13 cellular contexts compared by ENCODE assay signal in the genomic region with DNA sequence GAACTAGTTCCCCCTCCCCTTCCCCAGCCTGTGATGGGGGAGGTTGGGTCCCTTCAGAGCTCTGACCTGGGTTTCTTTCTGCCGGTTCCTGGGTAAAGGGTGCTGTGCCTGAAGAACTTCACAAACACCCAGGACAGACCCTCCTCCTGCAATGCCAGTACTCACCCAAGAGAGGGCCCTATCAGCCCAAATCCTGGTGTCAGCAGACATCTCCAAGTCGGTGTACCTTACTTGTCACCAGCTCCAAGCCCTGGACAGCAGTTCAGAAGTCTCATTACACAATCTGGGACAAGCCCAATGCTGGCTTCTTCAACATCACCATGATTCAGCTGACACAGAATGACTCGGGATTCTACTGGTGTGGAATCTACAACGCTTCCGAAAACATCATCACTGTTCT. TPM values are rescaled to one million over a fixed set of nuclear protein-coding genes. Genes with fewer than 3 reads are reported as not detected.
DNase-seq lines count a peak whose midpoint lies in the region; ATAC-seq, FAIRE-seq and TF ChIP-seq lines count a peak whose summit lies in the region.
"Had no signal": no experiment of that assay in that cellular context is flagged by ENCODE, and none has a peak within 500 bp of the region (broad histone marks: within the 10 kb centered on the region; RNA-seq: fewer than 3 reads in every experiment).

No MANE protein-coding gene starts in this region.

- POLR2A ChIA-PET in GM12878 (lab: Charles Lee): no interaction called here

- CTCF ChIA-PET in GM12878 (lab: Yijun Ruan, JAX): no interaction called here

- H3K4me3 ChIP-seq in GM06990 (replicated peaks; ENCODE audit: low read depth, low read length): no peak overlapping the region
- H3K4me3 ChIP-seq in Loucy (ENCODE audit: low read length, poor library complexity, severe bottlenecking): no peak overlapping the region
- no peak overlapping the region for H3K4me3 ChIP-seq in GM12878
- H3K4me3 ChIP-seq in mononuclear cell (ENCODE audit: low read length): peak overlapping the region; percentile 17
- no peak overlapping the region for H3K4me3 ChIP-seq in esophagus squamous epithelium

- TF ChIP-seq POLR2A in GM12878 (IDR thresholded peaks at IDR 0.05; ENCODE audit: low read depth, low read length) (no peak), esophagus squamous epithelium (IDR thresholded peaks at IDR 0.05) (no peak)

- H3K4me1 ChIP-seq in Loucy (ENCODE audit: insufficient read depth, low read length, poor library complexity, severe bottlenecking): no peaks in the 10 kb centered on the region
- no peaks in the 10 kb centered on the region for H3K4me1 ChIP-seq in GM12878 (ENCODE audit: control insufficient read depth, insufficient read depth, low read length)
- peaks cover 32% of the 10 kb centered on the region for H3K4me1 ChIP-seq in mononuclear cell (ENCODE audit: insufficient read depth, low read length)
- no peaks in the 10 kb centered on the region for H3K4me1 ChIP-seq in esophagus squamous epithelium

- H3K27ac ChIP-seq in GM12878 (ENCODE audit: control insufficient read depth, insufficient read depth): no peak overlapping the region
- H3K27ac ChIP-seq in esophagus squamous epithelium: no peak overlapping the region

- ATAC-seq in GM12878: no peak

- TF ChIP-seq CTCF in GM06990 (IDR thresholded peaks at IDR 0.05; ENCODE audit: insufficient read depth, low read length, poor library complexity, severe bottlenecking) (peak; percentile 35), Loucy (conservative IDR thresholded peaks at IDR 0.05; ENCODE audit: low read length) (peak; percentile 49), GM12878 (IDR thresholded peaks at IDR 0.05 in 2 of 3, conservative IDR thresholded peaks at IDR 0.05 in 1 of 3; ENCODE audit: control insufficient read depth in 2 of 3, extremely low read depth in 1 of 3, insufficient read depth in 1 of 3, low read depth in 3 of 3, low read length in 3 of 3) (peak in 2 of 3 experiments; percentile 8 to 11; a peak in 1 of 6 replicates), esophagus squamous epithelium (IDR thresholded peaks at IDR 0.05) (no peak)

- FAIRE-seq in GM12878 (lab: Jason Lieb, UNC): no peak

- intact Hi-C loops in GM12878 (cut with micrococcal nuclease; ENCODE audit: unreplicated experiment): no loop called here
- intact Hi-C loops in posterior cingulate gyrus (cut with DNase I): no loop called here
- intact Hi-C loops in esophagus squamous epithelium (cut with DNase I): no loop called here

- H2AFZ ChIP-seq in Loucy (ENCODE audit: low read length): no peak overlapping the region
- no peak overlapping the region for H2AFZ ChIP-seq in GM12878 (ENCODE audit: control insufficient read depth, low read depth, low read length)

- H3K36me3 ChIP-seq in GM06990 (ENCODE audit: control insufficient read depth, insufficient read depth, low read length) (no peaks in the 10 kb centered on the region), Loucy (ENCODE audit: insufficient read depth, low read length) (no peaks in the 10 kb centered on the region), GM12878 (ENCODE audit: control insufficient read depth in 2 of 2, insufficient read depth in 2 of 2, low read length in 1 of 2) (no peaks in the 10 kb centered on the region), esophagus squamous epithelium (no peaks in the 10 kb centered on the region)

- no peak for DNase-seq in GM06990 (ENCODE audit: extremely low read depth, insufficient read length)
- DNase-seq in GM12878 (ENCODE audit: low read depth, low spot score): no peak
- no peak for DNase-seq in posterior cingulate gyrus
- DNase-seq in dedifferentiated amniotic fluid mesenchymal stem cell (ENCODE audit: extremely low spot score): no peak
- DNase-seq in esophagus squamous epithelium (lab: John Stamatoyannopoulos, UW): no peak
- no peak for DNase-seq in HuH-7.5 (ENCODE audit: low spot score)
- DNase-seq: activated naive CD4-positive, alpha-beta T cell treated with anti-CD3 and anti-CD28 coated beads, Interleukin-2, amount 10 ng/mL, durations not matched to agents 7 days and 5 days; NCI-H1930; T-helper 2 cell had no signal

- H3F3A ChIP-seq in Loucy (ENCODE audit: low read depth): no peaks in the 10 kb centered on the region

- 18% methylated on average over 4 of the region's 5 CpGs for WGBS in GM12878 (ENCODE audit: insufficient coverage, insufficient replicate concordance, low lambda C conversion rate, missing lambda C conversion rate)
- WGBS in esophagus squamous epithelium, 2 donors: 32 to 41% methylated on average over 4 to 5 of the region's 5 CpGs

- SMC1A ChIA-PET in GM12878 (lab: Charles Lee; ENCODE audit: uncharacterized antibody, unreplicated experiment): no interaction called here

- TF ChIP-seq EP300 in GM12878 (IDR thresholded peaks at IDR 0.05; ENCODE audit: borderline replicate concordance in 1 of 2, control insufficient read depth in 1 of 2, low read depth in 2 of 2, low read length in 2 of 2): no peak

- H3K4me2 ChIP-seq in Loucy (ENCODE audit: low read depth, low read length, poor library complexity, severe bottlenecking) (no peak overlapping the region), GM12878 (ENCODE audit: control insufficient read depth, insufficient read depth) (no peak overlapping the region)

- H3K27me3 ChIP-seq in GM06990 (replicated peaks; ENCODE audit: control insufficient read depth, insufficient read depth, low read length) (no peaks in the 10 kb centered on the region; the same call in none of the 2 replicates), Loucy (ENCODE audit: insufficient read depth, low read length, poor library complexity, severe bottlenecking) (no peaks in the 10 kb centered on the region), GM12878 (replicated peaks in 1 of 2; ENCODE audit: control insufficient read depth in 2 of 2, insufficient read depth in 2 of 2, low read length in 1 of 2) (peaks cover 0 to 3% of the 10 kb centered on the region in 2 experiments; a peak in 1 of 4 replicates), mononuclear cell (ENCODE audit: insufficient read depth, low read length) (no peaks in the 10 kb centered on the region), esophagus squamous epithelium (peaks cover 0 to 60% (median 2%) of the 10 kb centered on the region in 4 donors)

- in situ Hi-C loops in GM12878 (cut with MboI): no loop called here

- no peaks in the 10 kb centered on the region for H4K20me1 ChIP-seq in Loucy (ENCODE audit: insufficient read depth, low read length, poor library complexity, severe bottlenecking)
- H4K20me1 ChIP-seq in GM12878 (ENCODE audit: control insufficient read depth, insufficient read depth): no peaks in the 10 kb centered on the region

- RAD21 ChIA-PET in GM12878 (lab: Charles Lee; ENCODE audit: unreplicated experiment): no interaction called here

- no TSS peak for BruUV-seq in GM12878 (replicated peaks; lab: Mats Ljungman, UMichigan)

- no peaks in the 10 kb centered on the region for H3K9me2 ChIP-seq in Loucy (replicated peaks; ENCODE audit: low read depth, low read length)

- peak; percentile 27; the same call in 1 of the 2 replicates for TF ChIP-seq RAD21 in GM12878 (IDR thresholded peaks at IDR 0.05; ENCODE audit: insufficient read depth, low read depth, low read length)

- H3K9me3 ChIP-seq in Loucy (ENCODE audit: insufficient read depth, low read depth, low read length) (no peaks in the 10 kb centered on the region), GM12878 (replicated peaks; ENCODE audit: control insufficient read depth, insufficient read depth, low read length) (no peaks in the 10 kb centered on the region), mononuclear cell (ENCODE audit: low read depth, low read length) (no peaks in the 10 kb centered on the region), esophagus squamous epithelium (no peaks in the 10 kb centered on the region)

- H3K9ac ChIP-seq in Loucy (ENCODE audit: low read depth, low read length, poor library complexity, severe bottlenecking) (no peak overlapping the region), GM12878 (ENCODE audit: control insufficient read depth, insufficient read depth, low read length) (no peak overlapping the region)

- no peaks in the 10 kb centered on the region for H3K79me2 ChIP-seq in Loucy (ENCODE audit: insufficient read depth, low read length)
- no peaks in the 10 kb centered on the region for H3K79me2 ChIP-seq in GM12878 (ENCODE audit: control insufficient read depth, insufficient read depth, low read length)

RNA-seq across cellular contexts. Expression of a gene that starts 0.5 kb away (rescaled TPM):
- total RNA-seq in GM12878 (2013; cell fraction: nucleolus; rRNA removed): 0.15 TPM in 1 of 2 replicates, not detected in the other
- total RNA-seq in GM12878 (2014; rRNA removed) (not detected in 2 replicates), GM12878 (2014; rRNA removed; fragmentation: Illumina TruSeq; extraction: Trizol) (not detected in 2 replicates), GM12878 (2021) (not detected in 2 replicates), mononuclear cell (not detected), esophagus squamous epithelium (not detected)
- polyA plus RNA-seq in GM12878 (2011; ENCODE audit: low read depth): not detected
- polyA plus RNA-seq in GM12878 (2011; rRNA removed) (0.03 TPM in 1 of 2 replicates, not detected in the other), GM12878 (2014; fragmentation: Illumina TruSeq; extraction: Trizol) (not detected in 2 replicates), GM12878 (2014; fragmentation: Nextera tagmentation; extraction: Ambion mirVana) (not detected), GM12878 (2014; rRNA removed) (not detected in 2 replicates), GM12878 (2016; fragmentation: Nextera tagmentation; extraction: Ambion mirVana) (not detected)
- not detected in 2 replicates for polyA plus RNA-seq in GM12878 (2011; cell fraction: cytosol; rRNA removed)
- polyA plus RNA-seq in GM12878 (2011; cell fraction: nucleus; rRNA removed): not detected in 2 replicates
- not detected in 2 replicates for polyA plus RNA-seq in GM12878 (2012)
- not detected in 2 replicates for polyA minus RNA-seq in GM12878 (2011; rRNA and poly(A)+ RNA removed)
- not detected in 2 replicates for polyA minus RNA-seq in GM12878 (2011; cell fraction: cytosol; rRNA and poly(A)+ RNA removed)
- polyA minus RNA-seq in GM12878 (2011; cell fraction: nucleus; rRNA and poly(A)+ RNA removed): not detected in 2 replicates
- total RNA-seq: myocyte, skeletal muscle tissue had no signal

RNA-seq across cellular contexts. Expression of a gene that starts 27.7 kb away (rescaled TPM):
- total RNA-seq in GM12878 (2013; cell fraction: nucleolus; rRNA removed): 21.1 and 21.6 TPM in 2 replicates
- 9.1 and 11.0 TPM in 2 replicates for total RNA-seq in GM12878 (2014; rRNA removed)
- 6.1 and 6.6 TPM in 2 replicates for total RNA-seq in GM12878 (2014; rRNA removed; fragmentation: Illumina TruSeq; extraction: Trizol)
- total RNA-seq in GM12878 (2021): 6.8 and 8.2 TPM in 2 replicates
- 3.5 TPM for polyA plus RNA-seq in GM12878 (2011; ENCODE audit: low read depth)
- polyA plus RNA-seq in GM12878 (2011; rRNA removed): 1.2 and 1.7 TPM in 2 replicates
- polyA plus RNA-seq in GM12878 (2011; cell fraction: cytosol; rRNA removed): 1.9 and 2.3 TPM in 2 replicates
- polyA plus RNA-seq in GM12878 (2011; cell fraction: nucleus; rRNA removed): 1.3 and 1.4 TPM in 2 replicates
- polyA plus RNA-seq in GM12878 (2012): 5.2 and 14.1 TPM in 2 replicates
- polyA plus RNA-seq in GM12878 (2014; fragmentation: Illumina TruSeq; extraction: Trizol): 5.9 and 9.0 TPM in 2 replicates
- under 1 TPM; 0.49 to 0.79 TPM for polyA plus RNA-seq in GM12878 (2014; fragmentation: Nextera tagmentation; extraction: Ambion mirVana)
- polyA plus RNA-seq in GM12878 (2014; rRNA removed): 7.0 and 7.2 TPM in 2 replicates
- 1 to 10 TPM; 7.4 to 7.7 TPM for polyA plus RNA-seq in GM12878 (2016; fragmentation: Nextera tagmentation; extraction: Ambion mirVana)
- polyA minus RNA-seq in GM12878 (2011; rRNA and poly(A)+ RNA removed): 1.8 and 2.3 TPM in 2 replicates
- polyA minus RNA-seq in GM12878 (2011; cell fraction: cytosol; rRNA and poly(A)+ RNA removed): 0.31 and 0.40 TPM in 2 replicates
- 0.24 and 0.57 TPM in 2 replicates for polyA minus RNA-seq in GM12878 (2011; cell fraction: nucleus; rRNA and poly(A)+ RNA removed)
- total RNA-seq in mononuclear cell: 1.2 TPM
- total RNA-seq in esophagus squamous epithelium: under 1 TPM in 1 of 4 donors, not detected in 3; 0.26 TPM
- total RNA-seq: myocyte had no signal

RNA-seq across cellular contexts. Expression of a gene that starts 57.9 kb away (rescaled TPM):
- total RNA-seq in GM12878 (2013; cell fraction: nucleolus; rRNA removed): 9.0 and 10.7 TPM in 2 replicates
- total RNA-seq in GM12878 (2014; rRNA removed): not detected in 2 replicates
- total RNA-seq in GM12878 (2014; rRNA removed; fragmentation: Illumina TruSeq; extraction: Trizol): 0.09 and 0.23 TPM in 2 replicates
- total RNA-seq in GM12878 (2021): 0.44 and 0.77 TPM in 2 replicates
- polyA plus RNA-seq in GM12878 (2011; ENCODE audit: low read depth): 1.00 TPM
- polyA plus RNA-seq in GM12878 (2011; rRNA removed): 1.6 and 2.6 TPM in 2 replicates
- 2.5 and 3.0 TPM in 2 replicates for polyA plus RNA-seq in GM12878 (2011; cell fraction: cytosol; rRNA removed)
- 1.1 and 1.4 TPM in 2 replicates for polyA plus RNA-seq in GM12878 (2011; cell fraction: nucleus; rRNA removed)
- 0.51 and 0.74 TPM in 2 replicates for polyA plus RNA-seq in GM12878 (2012)
- 0.35 TPM in 1 of 2 replicates, not detected in the other for polyA plus RNA-seq in GM12878 (2014; fragmentation: Illumina TruSeq; extraction: Trizol)
- under 1 TPM; 0.11 to 0.69 TPM for polyA plus RNA-seq in GM12878 (2014; fragmentation: Nextera tagmentation; extraction: Ambion mirVana)
- polyA plus RNA-seq in GM12878 (2014; rRNA removed): 0.19 and 0.20 TPM in 2 replicates
- under 1 TPM in 1 of 2 experiments, not detected in 1; 0.12 TPM for polyA plus RNA-seq in GM12878 (2016; fragmentation: Nextera tagmentation; extraction: Ambion mirVana)
- 1.6 and 2.6 TPM in 2 replicates for polyA minus RNA-seq in GM12878 (2011; rRNA and poly(A)+ RNA removed)
- not detected in 2 replicates for polyA minus RNA-seq in GM12878 (2011; cell fraction: cytosol; rRNA and poly(A)+ RNA removed)
- polyA minus RNA-seq in GM12878 (2011; cell fraction: nucleus; rRNA and poly(A)+ RNA removed): 0.77 and 0.85 TPM in 2 replicates
- 103 TPM for total RNA-seq in mononuclear cell
- total RNA-seq in esophagus squamous epithelium: 1 to 10 TPM in 2 of 4 donors, under 1 TPM in 2; 0.59 to 2.3 (median 1.0) TPM
- total RNA-seq: myocyte had no signal

Comparison
In these comparisons a context has a peak if more than half of its experiments do, and no peak if none do; other contexts are left out.
1. CTCF ChIP-seq: peak in GM06990 (single experiment), Loucy (single experiment) and GM12878 (2 of 3); none in esophagus squamous epithelium (0 of 6).